ENCODE assay signal across 29 cellular contexts in genomic region chr14:72818998-72819397, GRCh38.
DNase-seq lines count a peak whose midpoint lies in the region; ATAC-seq, FAIRE-seq and TF ChIP-seq lines count a peak whose summit lies in the region.
"Had no signal": no experiment of that assay in that cellular context is flagged by ENCODE, and none has a peak within 500 bp of the region (broad histone marks: within the 10 kb centered on the region; RNA-seq: fewer than 3 reads in every experiment).

No MANE protein-coding gene starts in this region.

- DNase-seq in DMS 273 (lab: John Stamatoyannopoulos, UW; ENCODE audit: unreplicated experiment) (peak; percentile 15), DMS 273 treated with DMSO at 0.1 percent for 48 hours (lab: John Stamatoyannopoulos, UW) (no peak), D721Med (ENCODE audit: insufficient read length, low spot score) (no peak), NAMALWA (ENCODE audit: low spot score) (peak; percentile 1), foreskin keratinocyte (no peak), mesothelial cell of epicardium (ENCODE audit: low spot score in 2 of 2, unreplicated experiment in 2 of 2) (no peak)
- no peak for DNase-seq in stimulated activated effector memory CD8-positive, alpha-beta T cell treated with anti-CD3 and anti-CD28 coated beads, Interleukin-12 subunit alpha, Interleukin-12 subunit beta, amount 100 ng/mL, for 72 hours (ENCODE audit: low spot score in 2 of 2)
- DNase-seq: AML-193; C1 segment of cervical spinal cord; CD8-positive, alpha-beta T cell; DMS79 treated with DMSO at 0.1 percent for 48 hours; GM23248; H9; IMR-90; Kasumi-1; MG63; NCI-H1092 treated with DMSO at 0.1 percent for 48 hours; NCI-H1436 treated with DMSO at 0.1 percent for 48 hours; NCI-H2081; NCI-H2171 treated with DMSO at 0.1 percent for 48 hours; NCI-H524 treated with DMSO at 0.1 percent for 48 hours; Right ventricle myocardium superior; T-cell had no signal

- no peaks in the 10 kb centered on the region for H3K27me3 ChIP-seq in foreskin keratinocyte
- H3K27me3 ChIP-seq: MG63 had no signal

- H3K27me3 Mint-ChIP-seq in mesothelial cell of epicardium (ENCODE audit: low read depth), result peaks cover 7% of the 10 kb centered on the region

- no peak overlapping the region for H3K27ac ChIP-seq in foreskin keratinocyte
- H3K27ac ChIP-seq: 22Rv1, GM23248, SK-N-MC had no signal

- H3K4me1 ChIP-seq in foreskin keratinocyte, result peaks cover 4% of the 10 kb centered on the region

- no peak for FAIRE-seq in D721Med (lab: Jason Lieb, UNC)
- FAIRE-seq: GM12891, HTR-8/SVneo had no signal

- H3K27ac Mint-ChIP-seq in mesothelial cell of epicardium, result no peak overlapping the region
- no peak overlapping the region for H3K27ac Mint-ChIP-seq in stimulated activated effector memory CD8-positive, alpha-beta T cell treated with anti-CD3 and anti-CD28 coated beads, Interleukin-12 subunit alpha, Interleukin-12 subunit beta, amount 100 ng/mL, for 72 hours
- H3K27ac Mint-ChIP-seq: CD8-positive, alpha-beta T cell; H9; T-cell; T-helper 2 cell treated with Interferon-gamma antibody and Interleukin-4, amounts not matched to agents 5 μg/mL and 100 μg/mL, for 36 hours had no signal

- peaks cover 7% of the 10 kb centered on the region for H3K4me1 Mint-ChIP-seq in mesothelial cell of epicardium
- H3K4me1 Mint-ChIP-seq in stimulated activated effector memory CD8-positive, alpha-beta T cell treated with anti-CD3 and anti-CD28 coated beads, Interleukin-12 subunit alpha, Interleukin-12 subunit beta, amount 100 ng/mL, for 72 hours, result peaks cover 8% of the 10 kb centered on the region

- ATAC-seq in foreskin keratinocyte (no peak), GM18519 (IDR thresholded peaks at IDR 0.05; ENCODE audit: low FRiP score, unreplicated experiment) (no peak)
- ATAC-seq in stimulated activated effector memory CD8-positive, alpha-beta T cell treated with anti-CD3 and anti-CD28 coated beads, Interleukin-12 subunit alpha, Interleukin-12 subunit beta, amount 100 ng/mL, for 72 hours, result no peak
- ATAC-seq: CD8-positive, alpha-beta T cell; T-cell had no signal

- peaks cover 1% of the 10 kb centered on the region for H3K36me3 Mint-ChIP-seq in mesothelial cell of epicardium
- H3K36me3 Mint-ChIP-seq in stimulated activated effector memory CD8-positive, alpha-beta T cell treated with anti-CD3 and anti-CD28 coated beads, Interleukin-12 subunit alpha, Interleukin-12 subunit beta, amount 100 ng/mL, for 72 hours, result no peaks in the 10 kb centered on the region
- H3K36me3 Mint-ChIP-seq: CD8-positive, alpha-beta T cell; T-cell had no signal

- TF ChIP-seq CTCF in D721Med (IDR thresholded peaks at IDR 0.05; ENCODE audit: insufficient read depth, missing control alignments) (peak; percentile 13), foreskin keratinocyte (conservative IDR thresholded peaks at IDR 0.05) (peak; percentile 19), mesothelial cell of epicardium (IDR thresholded peaks at IDR 0.05; ENCODE audit: unreplicated experiment) (no peak)

- peaks cover 6% of the 10 kb centered on the region for H3K9me3 Mint-ChIP-seq in mesothelial cell of epicardium
- H3K9me3 Mint-ChIP-seq in stimulated activated effector memory CD8-positive, alpha-beta T cell treated with anti-CD3 and anti-CD28 coated beads, Interleukin-12 subunit alpha, Interleukin-12 subunit beta, amount 100 ng/mL, for 72 hours, result peaks cover 4% of the 10 kb centered on the region

- no peak overlapping the region for H3K4me3 Mint-ChIP-seq in mesothelial cell of epicardium
- H3K4me3 Mint-ChIP-seq in stimulated activated effector memory CD8-positive, alpha-beta T cell treated with anti-CD3 and anti-CD28 coated beads, Interleukin-12 subunit alpha, Interleukin-12 subunit beta, amount 100 ng/mL, for 72 hours, result no peak overlapping the region
- H3K4me3 Mint-ChIP-seq: CD8-positive, alpha-beta T cell; H9; T-cell; T-helper 2 cell treated with Interferon-gamma antibody and Interleukin-4, amounts not matched to agents 5 μg/mL and 100 μg/mL, for 36 hours had no signal

Comparison
In these comparisons a context has a peak if more than half of its experiments do, and no peak if none do; other contexts are left out.
1. DNase-seq: peak in DMS 273 (single experiment) and NAMALWA (single experiment); none in DMS 273 treated with DMSO at 0.1 percent for 48 hours (single experiment), D721Med (single experiment), foreskin keratinocyte (0 of 2), mesothelial cell of epicardium (0 of 2) and stimulated activated effector memory CD8-positive, alpha-beta T cell treated with anti-CD3 and anti-CD28 coated beads, Interleukin-12 subunit alpha, Interleukin-12 subunit beta, amount 100 ng/mL, for 72 hours (0 of 2).